ENCODE assay signal across 1 cellular context in the genomic region with DNA sequence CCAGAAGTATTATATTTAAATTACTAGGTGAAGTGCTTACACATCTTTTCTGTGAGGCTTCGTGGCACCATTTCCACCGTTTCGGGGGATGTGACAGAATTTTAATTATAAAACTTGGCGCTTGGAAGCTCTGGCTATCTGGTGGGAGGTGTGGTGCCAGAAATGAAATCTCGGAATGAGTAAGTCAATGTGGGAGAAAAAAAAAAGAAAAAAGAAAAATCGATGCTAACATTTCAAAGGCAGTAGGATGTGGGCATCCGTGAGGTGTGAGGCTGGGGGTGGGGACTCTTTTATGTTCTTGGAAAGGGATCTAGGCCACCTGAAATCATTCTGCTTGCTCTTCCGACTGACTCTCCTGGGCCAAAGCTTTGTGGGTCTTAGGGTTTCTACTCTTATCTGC.
TF ChIP-seq lines count a peak whose summit lies in the region.

No MANE protein-coding gene starts in this region.

TF ChIP-seq in HepG2, 621 proteins besides CTCF, POLR2A, EP300 and RAD21:
- no peak for TF ChIP-seq ZNF10 (CRISPR knock-in tag; IDR thresholded peaks at IDR 0.05; ENCODE audit: borderline replicate concordance, low read depth)
- 0 out of 2 replicates have a peak, but pooled peaks have one; percentile 32 for TF ChIP-seq FLYWCH1 (CRISPR knock-in tag; IDR thresholded peaks at IDR 0.05)
